1 cellular context compared by ENCODE assay signal in genomic region chr1:169485427-169486280, GRCh38.
TF ChIP-seq lines count a peak whose summit lies in the region.

Gene SLC19A2 (minus strand): TSS chr1:169485944. CDS start chr1:169485766, 178 bp downstream.

TF ChIP-seq in K562, 482 proteins besides CTCF, POLR2A, EP300 and RAD21 (continued from another document and continues in another):
- TF ChIP-seq CUX1 (CRISPR knock-in tag; IDR thresholded peaks at IDR 0.05), result no peak
- peak; percentile 62 for TF ChIP-seq PHF20 (IDR thresholded peaks at IDR 0.05; ENCODE audit: partially characterized antibody)
- peak in 2 of 3 experiments; percentile 73 to 81 for TF ChIP-seq YY1 (IDR thresholded peaks at IDR 0.05; ENCODE audit: borderline replicate concordance in 1 of 3, control insufficient read depth in 1 of 3, extremely low read depth in 1 of 3, insufficient read depth in 3 of 3, insufficient read length in 1 of 3, insufficient replicate concordance in 2 of 3, low read depth in 1 of 3, low read length in 2 of 3)
- no peak for TF ChIP-seq ZNF280A (IDR thresholded peaks at IDR 0.05; ENCODE audit: low read depth, partially characterized antibody)
- TF ChIP-seq NFATC3 (IDR thresholded peaks at IDR 0.05), result no peak
- TF ChIP-seq BRD9 (IDR thresholded peaks at IDR 0.05; ENCODE audit: low read depth, partially characterized antibody), result no peak
- TF ChIP-seq PPARD (CRISPR knock-in tag; IDR thresholded peaks at IDR 0.05), result no peak
- no peak for TF ChIP-seq PHB (CRISPR knock-in tag; IDR thresholded peaks at IDR 0.05)
- no peak for TF ChIP-seq TRIM28 (IDR thresholded peaks at IDR 0.05)
- no peak for TF ChIP-seq TRIM24 (IDR thresholded peaks at IDR 0.05)
- peak; percentile 75; the same call in 1 of the 2 replicates for TF ChIP-seq LCOR (CRISPR knock-in tag; IDR thresholded peaks at IDR 0.05)
- peak; percentile 77; a peak in 3 of 4 replicates for TF ChIP-seq SIN3A (IDR thresholded peaks at IDR 0.05; ENCODE audit: borderline replicate concordance in 2 of 2, control insufficient read depth in 1 of 2, low read depth in 2 of 2, low read length in 2 of 2)
- peak; percentile 39 for TF ChIP-seq EGR1 (conservative IDR thresholded peaks at IDR 0.05)
- TF ChIP-seq PCBP2 (IDR thresholded peaks at IDR 0.05; ENCODE audit: low read depth, low read length, poor library complexity, severe bottlenecking), result no peak
- TF ChIP-seq JUND (IDR thresholded peaks at IDR 0.05; ENCODE audit: borderline replicate concordance, low read depth, low read length), result no peak; the same call in 1 of the 2 replicates
- peak; percentile 28; the same call in 1 of the 3 replicates for TF ChIP-seq JUND (tag; IDR thresholded peaks at IDR 0.05; ENCODE audit: borderline replicate concordance, low read depth, low read length)
- TF ChIP-seq SRF (CRISPR knock-in tag; IDR thresholded peaks at IDR 0.05), result 0 out of 4 replicates have a peak, but pooled peaks of 1 of the 2 experiments have one; percentile 52
- TF ChIP-seq NEUROD1 (IDR thresholded peaks at IDR 0.05; ENCODE audit: borderline replicate concordance, low read depth, low read length, partially characterized antibody), result no peak
- peak in 1 of 3 experiments; percentile 79; a peak in 2 of 6 replicates for TF ChIP-seq ZBTB11 (CRISPR knock-in tag; IDR thresholded peaks at IDR 0.05)
- TF ChIP-seq TEAD1 (CRISPR knock-in tag; IDR thresholded peaks at IDR 0.05), result peak in 1 of 2 experiments; percentile 88; a peak in 1 of 4 replicates
- TF ChIP-seq KLF10 (CRISPR knock-in tag; IDR thresholded peaks at IDR 0.05), result no peak
- TF ChIP-seq ZNF274 (IDR thresholded peaks at IDR 0.05; ENCODE audit: borderline replicate concordance, low read depth, low read length), result no peak
- TF ChIP-seq TRIM25 (IDR thresholded peaks at IDR 0.05; ENCODE audit: borderline replicate concordance), result no peak
- TF ChIP-seq MGA (IDR thresholded peaks at IDR 0.05), result peak; percentile 92
- no peak; the same call in 1 of the 2 replicates for TF ChIP-seq ZC3H4 (CRISPR knock-in tag; IDR thresholded peaks at IDR 0.05; ENCODE audit: borderline replicate concordance)
- TF ChIP-seq CAMTA2 (CRISPR knock-in tag; conservative IDR thresholded peaks at IDR 0.05), result no peak
- no peak for TF ChIP-seq ZNF239 (CRISPR knock-in tag; IDR thresholded peaks at IDR 0.05)
- peak; percentile 85 for TF ChIP-seq POLR2AphosphoS5 (IDR thresholded peaks at IDR 0.05; ENCODE audit: control insufficient read depth, insufficient read depth, low read depth, low read length)
- TF ChIP-seq HES1 (IDR thresholded peaks at IDR 0.05; ENCODE audit: low read depth), result no peak
- no peak for TF ChIP-seq CBX8 (IDR thresholded peaks at IDR 0.05; ENCODE audit: borderline replicate concordance, extremely low read depth, low read depth, low read length, poor library complexity, severe bottlenecking)
- 0 out of 2 replicates have a peak, but pooled peaks have one; percentile 32 for TF ChIP-seq ZNF143 (CRISPR knock-in tag; IDR thresholded peaks at IDR 0.05)
- peak in 1 of 2 experiments; percentile 89; a peak in 2 of 4 replicates for TF ChIP-seq HDAC1 (IDR thresholded peaks at IDR 0.05)
